Comparison of ENCODE assay signal across 16 cellular contexts in genomic region chr11:103070142-103070541, GRCh38. TPM values are rescaled to one million over a fixed set of nuclear protein-coding genes. Genes with fewer than 3 reads are reported as not detected.
DNase-seq lines count a peak whose midpoint lies in the region; ATAC-seq, FAIRE-seq and TF ChIP-seq lines count a peak whose summit lies in the region.
"Had no signal": no experiment of that assay in that cellular context is flagged by ENCODE, and none has a peak within 500 bp of the region (broad histone marks: within the 10 kb centered on the region; RNA-seq: fewer than 3 reads in every experiment).

No MANE protein-coding gene starts in this region.

- no peaks in the 10 kb centered on the region for H3K27me3 Mint-ChIP-seq in activated CD4-positive, alpha-beta memory T cell treated with anti-CD3 and anti-CD28 coated beads, Interleukin-2, amount 10 ng/mL, durations not matched to agents 7 days and 5 days
- peaks cover 2% of the 10 kb centered on the region for H3K27me3 Mint-ChIP-seq in endothelial cell (ENCODE audit: unreplicated experiment)

- H3K9me3 ChIP-seq in small intestine (ENCODE audit: control insufficient read depth, low read depth) (no peaks in the 10 kb centered on the region), left ventricle myocardium inferior (replicated peaks) (no peaks in the 10 kb centered on the region)
- H3K9me3 ChIP-seq: SJCRH30, testis had no signal

- peak overlapping the region; percentile 24 for H3K27ac Mint-ChIP-seq in activated CD4-positive, alpha-beta memory T cell treated with anti-CD3 and anti-CD28 coated beads, Interleukin-2, amount 10 ng/mL, durations not matched to agents 7 days and 5 days
- no peak overlapping the region for H3K27ac Mint-ChIP-seq in endothelial cell (ENCODE audit: unreplicated experiment)

- peaks cover 43% of the 10 kb centered on the region for H3K36me3 Mint-ChIP-seq in activated CD4-positive, alpha-beta memory T cell treated with anti-CD3 and anti-CD28 coated beads, Interleukin-2, amount 10 ng/mL, durations not matched to agents 7 days and 5 days (ENCODE audit: low read depth)
- peaks cover 5% of the 10 kb centered on the region for H3K36me3 Mint-ChIP-seq in endothelial cell (ENCODE audit: low read depth, unreplicated experiment)

- H3K36me3 ChIP-seq in small intestine (ENCODE audit: control insufficient read depth in 2 of 2, insufficient read depth in 2 of 2, low read length in 2 of 2) (no peaks in the 10 kb centered on the region), left ventricle myocardium inferior (peaks cover 23% of the 10 kb centered on the region)

- peaks cover 40% of the 10 kb centered on the region for H3K4me1 Mint-ChIP-seq in activated CD4-positive, alpha-beta memory T cell treated with anti-CD3 and anti-CD28 coated beads, Interleukin-2, amount 10 ng/mL, durations not matched to agents 7 days and 5 days
- H3K4me1 Mint-ChIP-seq in endothelial cell (ENCODE audit: unreplicated experiment), result no peaks in the 10 kb centered on the region

- no peak overlapping the region for H3K4me3 ChIP-seq in small intestine (ENCODE audit: low read depth in 1 of 2, low read length in 2 of 2)
- no peak overlapping the region for H3K4me3 ChIP-seq in left ventricle myocardium inferior
- H3K4me3 ChIP-seq: SJCRH30, testis had no signal

- peak; percentile 70 to 78 for ATAC-seq in activated CD4-positive, CD25-positive, alpha-beta regulatory T cell treated with anti-CD3 and anti-CD28 coated beads, Interleukin-2, amount 50 U/mL, for 24 hours
- peak; percentile 53 for ATAC-seq in HG03342 (IDR thresholded peaks at IDR 0.05; ENCODE audit: unreplicated experiment)
- ATAC-seq: left ventricle myocardium superior had no signal

- CTCF ChIA-PET in activated CD4-positive, alpha-beta memory T cell treated with anti-CD3 and anti-CD28 coated beads, Interleukin-2, amount 10 ng/mL, durations not matched to agents 7 days and 5 days (lab: Charles Lee), result interaction anchor here (0.8 to 1.7 kb wide), 2 partner anchors 34 to 39 kb away, joined by 3 to 4 read pairs; partner anchors contain the start of gene DYNC2H1

- FAIRE-seq in small intestine (lab: Jason Lieb, UNC), result peak; percentile 10

- POLR2A ChIA-PET in activated CD4-positive, alpha-beta memory T cell treated with anti-CD3 and anti-CD28 coated beads, Interleukin-2, amount 10 ng/mL, durations not matched to agents 7 days and 5 days (lab: Charles Lee), result interaction anchor here (1.0 kb wide), 1 partner anchor 21 kb away, joined by 3 read pairs; the partner anchor contains the start of gene DCUN1D5

- TF ChIP-seq CTCF in endothelial cell (IDR thresholded peaks at IDR 0.05; ENCODE audit: unreplicated experiment) (no peak), left ventricle myocardium inferior (IDR thresholded peaks at IDR 0.05; ENCODE audit: borderline replicate concordance) (no peak)

- intact Hi-C loops in left ventricle myocardium inferior (cut with micrococcal nuclease), result no loop called here

- H3K27me3 ChIP-seq in small intestine (ENCODE audit: control insufficient read depth in 2 of 2, insufficient read depth in 2 of 2, low read length in 2 of 2), result no peaks in the 10 kb centered on the region
- no peaks in the 10 kb centered on the region for H3K27me3 ChIP-seq in left ventricle myocardium inferior (ENCODE audit: low read depth)
- H3K27me3 ChIP-seq: SJCRH30, testis had no signal

- H3K4me1 ChIP-seq in small intestine (ENCODE audit: control insufficient read depth in 2 of 2, insufficient read depth in 1 of 2, low read depth in 1 of 2, low read length in 1 of 2) (peaks cover 0 to 4% of the 10 kb centered on the region in 2 donors), left ventricle myocardium inferior (peaks cover 9% of the 10 kb centered on the region)
- H3K4me1 ChIP-seq: SJCRH30, testis had no signal

- H3K9me3 Mint-ChIP-seq in activated CD4-positive, alpha-beta memory T cell treated with anti-CD3 and anti-CD28 coated beads, Interleukin-2, amount 10 ng/mL, durations not matched to agents 7 days and 5 days, result no peaks in the 10 kb centered on the region
- H3K9me3 Mint-ChIP-seq in endothelial cell (ENCODE audit: unreplicated experiment), result no peaks in the 10 kb centered on the region

- no peak for DNase-seq in activated CD4-positive, CD25-positive, alpha-beta regulatory T cell (lab: John Stamatoyannopoulos, UW)
- no peak for DNase-seq in activated CD4-positive, alpha-beta memory T cell treated with anti-CD3 and anti-CD28 coated beads, Interleukin-2, amount 10 ng/mL, durations not matched to agents 7 days and 5 days
- DNase-seq in small intestine (no peak), endothelial cell (ENCODE audit: low spot score) (no peak), islet precursor cell (no peak), left ventricle myocardium inferior (no peak)
- DNase-seq: activated effector memory CD4-positive, alpha-beta T cell treated with Interleukin-2 at 50 U/mL for 16 hours; head of caudate nucleus; left ventricle myocardium superior; NCI-H2029; SJCRH30; testis had no signal

- no peak overlapping the region for H3K27ac ChIP-seq in small intestine (ENCODE audit: low read depth in 1 of 2, low read length in 1 of 2)
- no peak overlapping the region for H3K27ac ChIP-seq in left ventricle myocardium inferior (replicated peaks)
- H3K27ac ChIP-seq: 22Rv1, SJCRH30, testis, VCaP had no signal

- H3K4me3 Mint-ChIP-seq in activated CD4-positive, alpha-beta memory T cell treated with anti-CD3 and anti-CD28 coated beads, Interleukin-2, amount 10 ng/mL, durations not matched to agents 7 days and 5 days, result no peak overlapping the region
- no peak overlapping the region for H3K4me3 Mint-ChIP-seq in endothelial cell (ENCODE audit: unreplicated experiment)

RNA-seq across cellular contexts. Expression of gene DCUN1D5, which starts 21.8 kb away (rescaled TPM):
- 10 to 100 TPM; 28.6 to 32.6 TPM for total RNA-seq in activated CD4-positive, alpha-beta memory T cell treated with anti-CD3 and anti-CD28 coated beads, Interleukin-2, amount 10 ng/mL, durations not matched to agents 7 days and 5 days
- 10 to 100 TPM; 10.5 to 23.7 (median 15.4) TPM for polyA plus RNA-seq in small intestine
- total RNA-seq in endothelial cell (ENCODE audit: unreplicated experiment) (28.5 TPM), left ventricle myocardium inferior (25.8 TPM)

RNA-seq across cellular contexts. Expression of gene DYNC2H1, which starts 39.1 kb away (rescaled TPM):
- total RNA-seq in activated CD4-positive, alpha-beta memory T cell treated with anti-CD3 and anti-CD28 coated beads, Interleukin-2, amount 10 ng/mL, durations not matched to agents 7 days and 5 days, result 1 to 10 TPM; 3.0 to 3.1 TPM
- polyA plus RNA-seq in small intestine, result 1 to 10 TPM in 2 of 3 donors, under 1 TPM in 1; 0.22 to 2.9 (median 1.9) TPM
- total RNA-seq in endothelial cell (ENCODE audit: unreplicated experiment) (7.9 TPM), left ventricle myocardium inferior (5.4 TPM)
